ENCODE assay signal across 21 cellular contexts in genomic region chr19:6604906-6605305, GRCh38. TPM values are rescaled to one million over a fixed set of nuclear protein-coding genes. Genes with fewer than 3 reads are reported as not detected.
A peak's percentile ranks its signal among the peaks of the same experiment; 100 is the strongest.
DNase-seq lines count a peak whose midpoint lies in the region; ATAC-seq and TF ChIP-seq lines count a peak whose summit lies in the region.
"Had no signal": no experiment of that assay in that cellular context is flagged by ENCODE, and none has a peak within 500 bp of the region (broad histone marks: within the 10 kb centered on the region; RNA-seq: fewer than 3 reads in every experiment).

No MANE protein-coding gene starts in this region.

- H3K79me1 ChIP-seq in neuronal stem cell (ENCODE audit: low read depth, low read length) = no peaks in the 10 kb centered on the region

- H3K4me3 ChIP-seq in GM23338 = no peak overlapping the region
- H3K4me3 ChIP-seq in H7 (ENCODE audit: insufficient read depth, low read depth, low read length) = no peak overlapping the region
- peak overlapping the region; percentile 72 for H3K4me3 ChIP-seq in OCI-LY3 (ENCODE audit: low read length)
- H3K4me3 ChIP-seq in neuronal stem cell (ENCODE audit: low read length in 2 of 2) = no peak overlapping the region

- H3K27ac ChIP-seq in GM23338 (ENCODE audit: low read depth) (no peak overlapping the region), OCI-LY3 (ENCODE audit: low read length) (peak overlapping the region; percentile 97), neuronal stem cell (replicated peaks; ENCODE audit: low read length) (no peak overlapping the region)
- H3K27ac ChIP-seq: RWPE1 had no signal

- H4K91ac ChIP-seq in neuronal stem cell (ENCODE audit: low read depth, low read length, poor library complexity) = no peak overlapping the region

- no peak overlapping the region for H2BK5ac ChIP-seq in neuronal stem cell (ENCODE audit: low read length)

- peaks cover 15% of the 10 kb centered on the region; the same call in 2 of the 3 replicates for H3K36me3 Mint-ChIP-seq in GM23338 (ENCODE audit: low read depth)
- no peaks in the 10 kb centered on the region for H3K36me3 Mint-ChIP-seq in T-helper 2 cell treated with Interferon-gamma antibody and Interleukin-4, amounts not matched to agents 5 μg/mL and 100 μg/mL, for 36 hours (ENCODE audit: low read depth)
- H3K36me3 Mint-ChIP-seq: CD4-positive, alpha-beta memory T cell had no signal

- H4K8ac ChIP-seq in neuronal stem cell (ENCODE audit: low read depth, low read length) = no peak overlapping the region

- H3K79me2 ChIP-seq in GM23338 (replicated peaks; ENCODE audit: insufficient read depth) (no peaks in the 10 kb centered on the region), OCI-LY3 (ENCODE audit: low read length) (no peaks in the 10 kb centered on the region)

- H3K4me1 ChIP-seq in GM23338 (ENCODE audit: insufficient read depth) (0 out of 2 replicates have a peak, but pooled peaks cover 8% of the 10 kb centered on the region), OCI-LY3 (ENCODE audit: low read length) (peaks cover 90% of the 10 kb centered on the region), neuronal stem cell (ENCODE audit: control insufficient read depth in 2 of 2, insufficient read depth in 1 of 2, low read depth in 1 of 2, low read length in 2 of 2) (no peaks in the 10 kb centered on the region)
- H3K4me1 ChIP-seq: Caco-2 had no signal

- no peak for ATAC-seq in GM23338
- ATAC-seq: Panc1 had no signal

- no peaks in the 10 kb centered on the region for H3K4me1 Mint-ChIP-seq in GM23338
- peaks cover 39% of the 10 kb centered on the region for H3K4me1 Mint-ChIP-seq in T-helper 2 cell treated with Interferon-gamma antibody and Interleukin-4, amounts not matched to agents 5 μg/mL and 100 μg/mL, for 36 hours (ENCODE audit: low read depth)

- H3K23ac ChIP-seq in neuronal stem cell (ENCODE audit: low read depth, low read length, poor library complexity) = no peak overlapping the region

- peaks cover 95% of the 10 kb centered on the region for H3K9me3 Mint-ChIP-seq in GM23338
- no peaks in the 10 kb centered on the region for H3K9me3 Mint-ChIP-seq in T-helper 2 cell treated with Interferon-gamma antibody and Interleukin-4, amounts not matched to agents 5 μg/mL and 100 μg/mL, for 36 hours
- H3K9me3 Mint-ChIP-seq: CD4-positive, alpha-beta memory T cell had no signal

- no peak overlapping the region for H3K4me3 Mint-ChIP-seq in GM23338
- no peak overlapping the region for H3K4me3 Mint-ChIP-seq in T-helper 2 cell treated with Interferon-gamma antibody and Interleukin-4, amounts not matched to agents 5 μg/mL and 100 μg/mL, for 36 hours

- no peak overlapping the region for H2BK120ac ChIP-seq in neuronal stem cell (ENCODE audit: low read depth, low read length)

- no peak overlapping the region for H3K27ac Mint-ChIP-seq in GM23338
- H3K27ac Mint-ChIP-seq in T-helper 2 cell treated with Interferon-gamma antibody and Interleukin-4, amounts not matched to agents 5 μg/mL and 100 μg/mL, for 36 hours = no peak overlapping the region

- H3K4me2 ChIP-seq in GM23338 (no peak overlapping the region), OCI-LY3 (ENCODE audit: low read length) (peak overlapping the region; percentile 82), neuronal stem cell (ENCODE audit: insufficient read depth, low read length, poor library complexity, severe bottlenecking) (no peak overlapping the region)

- peak overlapping the region; percentile 80 for H3K9ac ChIP-seq in OCI-LY3 (ENCODE audit: low read length)
- no peak overlapping the region for H3K9ac ChIP-seq in neuronal stem cell (ENCODE audit: low read depth, low read length, poor library complexity)

- H3K4ac ChIP-seq in neuronal stem cell (ENCODE audit: low read length) = no peak overlapping the region

- no peak for DNase-seq in GM23338 (ENCODE audit: low spot score)
- DNase-seq in H7 = peak; percentile 34
- DNase-seq in neuronal stem cell (ENCODE audit: low spot score) = no peak
- DNase-seq in anterior cingulate cortex (lab: John Stamatoyannopoulos, UW) = no peak
- no peak for DNase-seq in hypothalamus (lab: John Stamatoyannopoulos, UW)
- no peak for DNase-seq in T-helper 2 cell treated with Interferon-gamma antibody and Interleukin-4, amounts not matched to agents 5 μg/mL and 100 μg/mL, for 36 hours (ENCODE audit: low spot score)
- DNase-seq: C1 segment of cervical spinal cord; Caco-2; CD4-positive, alpha-beta memory T cell; GDM1; Karpas-422; NCI-H1092 treated with DMSO at 0.1 percent for 48 hours; NCI-H1436; NCI-H1930; NCI-H446; NCI-H524 treated with DMSO at 0.1 percent for 48 hours; SHP77 had no signal

- TF ChIP-seq CTCF in GM23338 (conservative IDR thresholded peaks at IDR 0.05; ENCODE audit: low read depth in 2 of 2) (no peak), OCI-LY3 (IDR thresholded peaks at IDR 0.05; ENCODE audit: low read depth, low read length) (no peak)

- no peak overlapping the region for H2BK12ac ChIP-seq in neuronal stem cell (ENCODE audit: low read length)

- H3K9me3 ChIP-seq in OCI-LY3 (ENCODE audit: insufficient read depth, low read length) (no peaks in the 10 kb centered on the region), neuronal stem cell (replicated peaks in 1 of 2; ENCODE audit: control insufficient read depth in 2 of 2, insufficient read depth in 1 of 2, low read depth in 1 of 2, low read length in 2 of 2) (no peaks in the 10 kb centered on the region)
- H3K9me3 ChIP-seq: Caco-2 had no signal

- no peak overlapping the region for H3K18ac ChIP-seq in neuronal stem cell (ENCODE audit: low read length)

- H2AFZ ChIP-seq in GM23338 (peak overlapping the region; percentile 80; the same call in 1 of the 2 replicates), OCI-LY3 (ENCODE audit: low read depth, low read length) (peak overlapping the region; percentile 18; the same call in 1 of the 2 replicates), neuronal stem cell (ENCODE audit: low read length) (peak overlapping the region; percentile 18)

- no peaks in the 10 kb centered on the region for H3K9me2 ChIP-seq in GM23338 (ENCODE audit: insufficient read depth)

- 100% methylated on average over 1 of the region's 11 CpGs; no CpG with 5 or more reads in 1 of the 2 donors for WGBS in neuronal stem cell (ENCODE audit: extremely low coverage in 2 of 2, insufficient read length in 2 of 2, insufficient replicate concordance in 1 of 2), 2 donors

- H3K14ac ChIP-seq in neuronal stem cell (ENCODE audit: low read length) = no peak overlapping the region

- H4K20me1 ChIP-seq in GM23338 (replicated peaks; ENCODE audit: insufficient read depth) (no peaks in the 10 kb centered on the region), OCI-LY3 (ENCODE audit: insufficient read depth, low read length) (no peaks in the 10 kb centered on the region)

- H3F3A ChIP-seq in GM23338 (replicated peaks; ENCODE audit: low read depth) = 0 out of 2 replicates have a peak, but pooled peaks cover 3% of the 10 kb centered on the region

- peaks cover 10% of the 10 kb centered on the region for H3K27me3 Mint-ChIP-seq in GM23338 (ENCODE audit: insufficient read depth, low read depth, poor library complexity)
- peaks cover 5% of the 10 kb centered on the region for H3K27me3 Mint-ChIP-seq in T-helper 2 cell treated with Interferon-gamma antibody and Interleukin-4, amounts not matched to agents 5 μg/mL and 100 μg/mL, for 36 hours (ENCODE audit: low read depth)

- no peak overlapping the region for H2BK15ac ChIP-seq in neuronal stem cell (ENCODE audit: low read length)

- H2AK5ac ChIP-seq in neuronal stem cell (ENCODE audit: low read depth, low read length) = no peak overlapping the region

- no peaks in the 10 kb centered on the region for H3K36me3 ChIP-seq in GM23338 (ENCODE audit: insufficient read depth)
- no peaks in the 10 kb centered on the region for H3K36me3 ChIP-seq in H7 (replicated peaks; ENCODE audit: control insufficient read depth, insufficient read depth, low read length)
- no peaks in the 10 kb centered on the region for H3K36me3 ChIP-seq in OCI-LY3 (replicated peaks; ENCODE audit: low read depth, low read length)
- H3K36me3 ChIP-seq in neuronal stem cell (replicated peaks in 1 of 2; ENCODE audit: control insufficient read depth in 2 of 2, insufficient read depth in 2 of 2, low read length in 2 of 2) = no peaks in the 10 kb centered on the region

- H3K27me3 ChIP-seq in GM23338 (ENCODE audit: insufficient read depth) = no peaks in the 10 kb centered on the region
- no peaks in the 10 kb centered on the region; the same call in 1 of the 2 replicates for H3K27me3 ChIP-seq in H7 (ENCODE audit: control insufficient read depth, insufficient read depth, low read length)
- no peaks in the 10 kb centered on the region for H3K27me3 ChIP-seq in OCI-LY3 (ENCODE audit: low read depth, low read length)
- H3K27me3 ChIP-seq in neuronal stem cell (ENCODE audit: control insufficient read depth in 3 of 3, insufficient read depth in 3 of 3, low read depth in 1 of 3, low read length in 3 of 3) = peaks cover 0 to 9% (median 0%) of the 10 kb centered on the region in 3 experiments

TF ChIP-seq in GM23338, 12 proteins besides CTCF, POLR2A, EP300 and RAD21 (continues in another document):
- TF ChIP-seq EZH2phosphoT487 (IDR thresholded peaks at IDR 0.05; ENCODE audit: unreplicated experiment) = no peak
- no peak for TF ChIP-seq JUNB (IDR thresholded peaks at IDR 0.05; ENCODE audit: unreplicated experiment)
- no peak for TF ChIP-seq ZNF114 (CRISPR knock-in tag; IDR thresholded peaks at IDR 0.05)

RNA-seq across cellular contexts. Expression of gene CD70, which starts 14.0 kb away (rescaled TPM):
- 2.0 and 7.3 TPM in 2 replicates for total RNA-seq in GM23338 (2014; rRNA removed; shearing (Covaris generic))
- polyA plus RNA-seq in GM23338 (2016; fragmentation: Nextera tagmentation; extraction: Ambion mirVana) = 7.1 and 7.3 TPM in 2 replicates
- total RNA-seq in H7 (2014; rRNA removed; shearing (Covaris generic)) = 3.6 TPM in 1 of 2 replicates, not detected in the other
- polyA plus RNA-seq in neuronal stem cell (2013, experiment 1 of 2) = 0.88 TPM
- 0.91 TPM for polyA plus RNA-seq in neuronal stem cell (2013, experiment 2 of 2)
- total RNA-seq: Caco-2, HT-29 had no signal

Comparison
In these comparisons a context has a peak if more than half of its experiments do, and no peak if none do; other contexts are left out.
1. H2AFZ ChIP-seq: peak in every context shown above with its lines; median percentile 80 in GM23338; 18 in OCI-LY3; 18 in neuronal stem cell.